Comparison of ENCODE assay signal across 13 cellular contexts in the genomic region with DNA sequence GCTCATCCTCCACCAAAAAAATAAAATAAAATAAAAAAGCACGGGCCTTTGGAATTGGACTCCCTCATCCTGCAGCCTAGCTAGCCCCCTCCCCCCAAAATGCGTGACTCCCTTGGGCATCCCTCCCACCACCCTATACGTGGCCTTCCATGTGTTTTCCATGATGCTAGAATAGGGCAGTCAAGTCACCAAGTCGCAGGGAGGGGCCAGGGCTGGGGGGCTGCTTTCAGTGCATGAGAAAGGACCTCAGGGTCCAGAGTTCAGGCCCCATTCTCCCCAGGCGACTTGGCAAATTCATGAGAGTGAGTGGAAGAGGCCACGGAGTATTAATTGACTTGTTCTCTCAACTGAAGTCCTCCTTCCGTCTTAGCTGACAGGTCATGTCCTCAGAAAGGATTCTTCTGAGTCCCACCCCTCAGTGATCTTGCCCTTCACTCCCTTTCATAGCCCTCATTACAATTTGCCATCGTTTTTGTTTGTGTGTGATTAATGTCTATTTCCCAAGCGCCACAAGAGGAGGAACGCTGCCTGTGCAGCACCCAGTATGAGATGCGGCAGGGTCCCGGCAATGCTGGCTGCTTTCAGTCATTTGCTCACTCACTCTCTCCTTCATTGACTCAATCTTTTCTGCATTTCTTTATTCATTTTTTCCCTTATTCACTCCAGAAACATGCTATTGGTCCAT. TPM values are rescaled to one million over a fixed set of nuclear protein-coding genes. Genes with fewer than 3 reads are reported as not detected.
DNase-seq lines count a peak whose midpoint lies in the region; ATAC-seq and TF ChIP-seq lines count a peak whose summit lies in the region.
"Had no signal": no experiment of that assay in that cellular context is flagged by ENCODE, and none has a peak within 500 bp of the region (broad histone marks: within the 10 kb centered on the region; RNA-seq: fewer than 3 reads in every experiment).

No MANE protein-coding gene starts in this region.

- H3K9me3 Mint-ChIP-seq in activated naive CD4-positive, alpha-beta T cell treated with anti-CD3 and anti-CD28 coated beads, Interleukin-2, amount 10 ng/mL, durations not matched to agents 7 days and 5 days: no peaks in the 10 kb centered on the region
- H3K9me3 Mint-ChIP-seq: activated T-cell treated with anti-CD3 and anti-CD28 coated beads, Interleukin-2, amount 50 U/mL, for 4 hours; CD4-positive, CD25-positive, alpha-beta regulatory T cell had no signal

- no peaks in the 10 kb centered on the region for H3K36me3 Mint-ChIP-seq in activated naive CD4-positive, alpha-beta T cell treated with anti-CD3 and anti-CD28 coated beads, Interleukin-2, amount 10 ng/mL, durations not matched to agents 7 days and 5 days
- H3K36me3 Mint-ChIP-seq: CD4-positive, CD25-positive, alpha-beta regulatory T cell had no signal

- no peak overlapping the region for H3K4me3 ChIP-seq in esophagus squamous epithelium

- no peaks in the 10 kb centered on the region for H3K9me3 ChIP-seq in esophagus squamous epithelium

- H3K27ac ChIP-seq in esophagus squamous epithelium: peak overlapping the region in 2 of 4 donors; percentile 79 to 85

- TF ChIP-seq CTCF in esophagus squamous epithelium (IDR thresholded peaks at IDR 0.05): no peak

- H3K4me3 Mint-ChIP-seq in activated naive CD4-positive, alpha-beta T cell treated with anti-CD3 and anti-CD28 coated beads, Interleukin-2, amount 10 ng/mL, durations not matched to agents 7 days and 5 days: no peak overlapping the region
- H3K4me3 Mint-ChIP-seq: activated T-cell treated with anti-CD3 and anti-CD28 coated beads, Interleukin-2, amount 50 U/mL, for 4 hours; CD4-positive, CD25-positive, alpha-beta regulatory T cell had no signal

- peak; percentile 1 for ATAC-seq in left ventricle myocardium superior
- ATAC-seq: activated T-cell treated with anti-CD3 and anti-CD28 coated beads, Interleukin-2, amount 50 U/mL, for 4 hours had no signal

- no peak for TF ChIP-seq POLR2A in esophagus squamous epithelium (IDR thresholded peaks at IDR 0.05)

- CTCF ChIA-PET in activated naive CD4-positive, alpha-beta T cell treated with anti-CD3 and anti-CD28 coated beads, Interleukin-2, amount 10 ng/mL, durations not matched to agents 7 days and 5 days (lab: Charles Lee): no interaction called here

- no peak overlapping the region for H3K27ac Mint-ChIP-seq in activated naive CD4-positive, alpha-beta T cell treated with anti-CD3 and anti-CD28 coated beads, Interleukin-2, amount 10 ng/mL, durations not matched to agents 7 days and 5 days

- H3K36me3 ChIP-seq in esophagus squamous epithelium: peaks cover 0 to 5% (median 0%) of the 10 kb centered on the region in 3 donors

- WGBS in esophagus squamous epithelium, 2 donors: 56 to 72% methylated on average over 10 to 12 of the region's 12 CpGs

- peaks cover 0 to 55% (median 37%) of the 10 kb centered on the region in 3 donors for H3K4me1 ChIP-seq in esophagus squamous epithelium

- DNase-seq in activated naive CD4-positive, alpha-beta T cell treated with anti-CD3 and anti-CD28 coated beads, Interleukin-2, amount 10 ng/mL, durations not matched to agents 7 days and 5 days: peak; percentile 6
- no peak for DNase-seq in activated naive CD4-positive, alpha-beta T cell (lab: John Stamatoyannopoulos, UW)
- DNase-seq in left ventricle myocardium superior: no peak
- DNase-seq in posterior vena cava (ENCODE audit: low spot score): peak; percentile 82
- DNase-seq in DMS 273 treated with DMSO at 0.1 percent for 48 hours (lab: John Stamatoyannopoulos, UW): no peak
- DNase-seq in kidney tubule cell (ENCODE audit: low spot score): no peak
- DNase-seq in esophagus squamous epithelium (lab: John Stamatoyannopoulos, UW): no peak
- no peak for DNase-seq in HuH-7.5 (ENCODE audit: low spot score)
- DNase-seq: activated CD4-positive, alpha-beta T cell treated with anti-CD3 and anti-CD28 coated beads for 48 hours; activated T-cell treated with anti-CD3 and anti-CD28 coated beads, Interleukin-2, amount 50 U/mL, for 4 hours; CD4-positive, CD25-positive, alpha-beta regulatory T cell; NCI-H1694 had no signal

- peaks cover 3% of the 10 kb centered on the region for H3K4me1 Mint-ChIP-seq in activated naive CD4-positive, alpha-beta T cell treated with anti-CD3 and anti-CD28 coated beads, Interleukin-2, amount 10 ng/mL, durations not matched to agents 7 days and 5 days

- H3K27me3 ChIP-seq in esophagus squamous epithelium: peaks cover 0 to 3% (median 0%) of the 10 kb centered on the region in 4 donors

- intact Hi-C loops in left ventricle myocardium superior (cut with micrococcal nuclease): no loop called here
- intact Hi-C loops in posterior vena cava (cut with DNase I): no loop called here
- intact Hi-C loops in esophagus squamous epithelium (cut with DNase I): no loop called here

- H3K27me3 Mint-ChIP-seq in activated naive CD4-positive, alpha-beta T cell treated with anti-CD3 and anti-CD28 coated beads, Interleukin-2, amount 10 ng/mL, durations not matched to agents 7 days and 5 days: peaks cover 58% of the 10 kb centered on the region
- H3K27me3 Mint-ChIP-seq: CD4-positive, CD25-positive, alpha-beta regulatory T cell had no signal

RNA-seq across cellular contexts. Expression of a gene that starts 17.4 kb away (rescaled TPM):
- total RNA-seq in left ventricle myocardium superior: 30.8 TPM
- 100 to 1,000 TPM; 108 to 142 TPM for total RNA-seq in posterior vena cava
- 10 to 100 TPM in 2 of 4 donors, 1 to 10 TPM in 2; 3.0 to 23.4 (median 8.5) TPM for total RNA-seq in esophagus squamous epithelium
- total RNA-seq: A673 had no signal

Comparison
In these comparisons a context has a peak if more than half of its experiments do, and no peak if none do; other contexts are left out.
1. DNase-seq: peak in activated naive CD4-positive, alpha-beta T cell treated with anti-CD3 and anti-CD28 coated beads, Interleukin-2, amount 10 ng/mL, durations not matched to agents 7 days and 5 days (single experiment) and posterior vena cava (single experiment); none in activated naive CD4-positive, alpha-beta T cell (0 of 4), left ventricle myocardium superior (single experiment), DMS 273 treated with DMSO at 0.1 percent for 48 hours (single experiment), kidney tubule cell (single experiment), esophagus squamous epithelium (single experiment) and HuH-7.5 (single experiment).